In genomic region chr21:16592399-16592798, GRCh38 we compare ENCODE assay signal across 2 cellular contexts.
TF ChIP-seq lines count a peak whose summit lies in the region.

No MANE protein-coding gene starts in this region.

TF ChIP-seq in SK-N-SH, 30 proteins besides CTCF, POLR2A, EP300 and RAD21 (continued from another document):
- no peak for TF ChIP-seq MAX (IDR thresholded peaks at IDR 0.05; ENCODE audit: low read depth)
- no peak for TF ChIP-seq NFIC (IDR thresholded peaks at IDR 0.05; ENCODE audit: borderline replicate concordance)

TF ChIP-seq in SK-N-SH treated with all-trans-retinoic acid at 6 μM for 48 hours, 23 proteins besides CTCF, POLR2A, EP300 and RAD21 (continued from another document):
- TF ChIP-seq CSRNP3 (CRISPR knock-in tag; IDR thresholded peaks at IDR 0.05) (no peak), PATZ1 (CRISPR knock-in tag; IDR thresholded peaks at IDR 0.05; ENCODE audit: borderline replicate concordance) (no peak), ZFP3 (CRISPR knock-in tag; IDR thresholded peaks at IDR 0.05) (no peak)
